8 cellular contexts compared by ENCODE assay signal in the genomic region with DNA sequence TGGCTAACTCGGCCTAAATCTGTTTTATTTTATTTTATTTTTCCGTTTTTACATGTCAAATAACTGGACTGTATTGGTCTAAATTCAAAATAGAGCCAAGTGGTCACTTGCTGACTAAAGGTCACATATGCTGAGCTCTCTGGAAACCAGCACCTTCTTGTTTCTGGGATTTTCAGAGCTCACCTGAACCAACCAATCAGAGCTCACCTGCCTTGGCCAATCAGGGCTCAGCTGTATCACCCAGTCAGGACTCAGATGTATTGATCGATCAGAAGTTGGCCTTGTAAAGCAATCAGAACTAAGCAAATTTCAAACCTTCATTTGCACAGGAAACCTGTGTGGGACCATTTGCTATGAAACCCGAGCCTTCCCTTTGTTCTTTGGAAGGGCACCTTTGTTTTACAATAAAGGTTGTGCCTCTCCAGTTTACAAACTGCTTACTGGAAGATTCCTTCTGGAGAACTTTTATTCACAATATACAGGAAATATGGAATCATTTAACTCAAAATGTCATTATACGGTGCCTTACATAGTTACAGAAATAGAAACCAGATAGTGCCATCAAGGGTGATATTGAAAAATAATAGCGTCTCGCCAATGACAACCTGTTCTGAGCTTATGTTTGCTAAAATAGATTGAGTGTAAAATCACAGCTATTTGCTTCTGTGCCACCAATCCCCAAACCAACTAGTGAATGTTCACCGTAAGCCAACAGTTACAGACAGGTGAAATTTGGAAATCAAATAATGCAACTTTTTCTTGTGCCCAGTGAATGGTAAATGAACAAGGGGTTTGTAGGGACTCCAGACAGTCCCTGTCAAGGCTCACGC. TPM values are rescaled to one million over a fixed set of nuclear protein-coding genes. Genes with fewer than 3 reads are reported as not detected.
DNase-seq lines count a peak whose midpoint lies in the region; ATAC-seq, FAIRE-seq and TF ChIP-seq lines count a peak whose summit lies in the region.

No MANE protein-coding gene starts in this region.

- POLR2A ChIA-PET in activated CD4-positive, alpha-beta T cell treated with anti-CD3 and anti-CD28 coated beads for 36 hours (lab: Charles Lee): interaction anchor here (0.6 to 4.0 kb wide), 2 partner anchors 18 to 72 kb away, joined by 3 to 22 read pairs; a partner anchor contains a TSS
- POLR2A ChIA-PET in RWPE1 (lab: Yijun Ruan, JAX; ENCODE audit: low non-redundant PET): no interaction called here

- H3K79me2 ChIP-seq in hepatocyte: peaks cover 14% of the 10 kb centered on the region

- DNase-seq in activated CD4-positive, alpha-beta T cell treated with anti-CD3 and anti-CD28 coated beads for 36 hours: peak; percentile 61
- DNase-seq in activated CD4-positive, alpha-beta T cell treated with anti-CD3 and anti-CD28 coated beads, Interleukin-2, amount 50 U/mL, for 1 hour: no peak
- no peak for DNase-seq in RWPE1 (ENCODE audit: low spot score)
- no peak for DNase-seq in hepatocyte (ENCODE audit: low spot score)
- DNase-seq in spleen: no peak
- DNase-seq in H54 (ENCODE audit: insufficient read length, low spot score): no peak

- H3K27me3 ChIP-seq in hepatocyte: no peaks in the 10 kb centered on the region
- H3K27me3 ChIP-seq in spleen (replicated peaks in 1 of 7): peaks cover 0 to 20% (median 6%) of the 10 kb centered on the region in 7 donors

- peak overlapping the region; percentile 82 for H3K4me3 Mint-ChIP-seq in activated CD4-positive, alpha-beta T cell treated with anti-CD3 and anti-CD28 coated beads for 36 hours

- no peaks in the 10 kb centered on the region for H3K9me3 Mint-ChIP-seq in activated CD4-positive, alpha-beta T cell treated with anti-CD3 and anti-CD28 coated beads for 36 hours (ENCODE audit: low read depth)

- peak overlapping the region; percentile 94 for H2AFZ ChIP-seq in hepatocyte

- H3K27ac Mint-ChIP-seq in activated CD4-positive, alpha-beta T cell treated with anti-CD3 and anti-CD28 coated beads for 36 hours: peak overlapping the region; percentile 48

- WGBS in hepatocyte (ENCODE audit: low lambda C conversion rate, missing lambda C conversion rate): 53% methylated on average over 9 of the region's 9 CpGs
- 62 to 69% (median 67%) methylated on average over 9 of the region's 9 CpGs for WGBS in spleen, 5 donors

- CTCF ChIA-PET in activated CD4-positive, alpha-beta T cell treated with anti-CD3 and anti-CD28 coated beads for 36 hours (lab: Charles Lee): interaction anchor here (0.6 to 5.1 kb wide), 11 partner anchors 8 to 76 kb away, joined by 3 to 79 read pairs (median 5); a partner anchor contains a TSS
- CTCF ChIA-PET in RWPE1 (lab: Yijun Ruan, JAX): interaction anchor here (0.6 to 1.5 kb wide), 2 partner anchors 18 to 303 kb away, joined by 3 read pairs; no protein-coding TSS in a partner anchor

- TF ChIP-seq POLR2A in spleen (IDR thresholded peaks at IDR 0.05): no peak
- TF ChIP-seq POLR2A in H54 (IDR thresholded peaks at IDR 0.05; ENCODE audit: low read depth, low read length): no peak

- H3K4me2 ChIP-seq in hepatocyte: peak overlapping the region; percentile 97

- H3K4me3 ChIP-seq in hepatocyte (peak overlapping the region; percentile 79), spleen (peak overlapping the region in 7 of 8 donors; percentile 48 to 86 (median 55))

- TF ChIP-seq CTCF in RWPE1 (conservative IDR thresholded peaks at IDR 0.05; ENCODE audit: low read depth): no peak
- no peak for TF ChIP-seq CTCF in hepatocyte (IDR thresholded peaks at IDR 0.05; ENCODE audit: poor library complexity)
- TF ChIP-seq CTCF in spleen (IDR thresholded peaks at IDR 0.05 in 8 of 11, conservative IDR thresholded peaks at IDR 0.05 in 3 of 11): no peak

- peaks cover 24% of the 10 kb centered on the region for H3K4me1 ChIP-seq in hepatocyte (ENCODE audit: insufficient read depth)
- peaks cover 4 to 30% (median 21%) of the 10 kb centered on the region in 6 donors for H3K4me1 ChIP-seq in spleen

- no peaks in the 10 kb centered on the region for H4K20me1 ChIP-seq in hepatocyte (ENCODE audit: insufficient read depth, poor library complexity, severe bottlenecking)

- peak; percentile 42 for ATAC-seq in activated CD4-positive, alpha-beta T cell treated with anti-CD3 and anti-CD28 coated beads for 36 hours
- ATAC-seq in HG03135 (IDR thresholded peaks at IDR 0.05; ENCODE audit: unreplicated experiment) (no peak), HG03095 (IDR thresholded peaks at IDR 0.05; ENCODE audit: unreplicated experiment) (no peak)

- H3K27ac ChIP-seq in RWPE1: peak overlapping the region; percentile 81
- peak overlapping the region; percentile 93 for H3K27ac ChIP-seq in hepatocyte
- H3K27ac ChIP-seq in spleen: peak overlapping the region in 7 of 8 donors; percentile 13 to 82 (median 44)

- no peaks in the 10 kb centered on the region for H3K9me2 ChIP-seq in hepatocyte (replicated peaks; ENCODE audit: insufficient read depth)

- FAIRE-seq in H54 (lab: Jason Lieb, UNC): no peak

- H3K27me3 Mint-ChIP-seq in activated CD4-positive, alpha-beta T cell treated with anti-CD3 and anti-CD28 coated beads for 36 hours: no peaks in the 10 kb centered on the region

- H3K36me3 Mint-ChIP-seq in activated CD4-positive, alpha-beta T cell treated with anti-CD3 and anti-CD28 coated beads for 36 hours (ENCODE audit: low read depth): no peaks in the 10 kb centered on the region

- H3K9me3 ChIP-seq in hepatocyte (ENCODE audit: low read depth): no peaks in the 10 kb centered on the region
- H3K9me3 ChIP-seq in spleen: no peaks in the 10 kb centered on the region

- peaks cover 22% of the 10 kb centered on the region for H3K4me1 Mint-ChIP-seq in activated CD4-positive, alpha-beta T cell treated with anti-CD3 and anti-CD28 coated beads for 36 hours

- intact Hi-C loops in activated CD4-positive, alpha-beta T cell treated with anti-CD3 and anti-CD28 coated beads for 36 hours (cut with DNase I, micrococcal nuclease): loop anchor here (1.0 to 2.0 kb wide), 3 partner anchors 17 to 18 kb away; a partner anchor contains a TSS
- intact Hi-C loops in spleen (cut with DNase I; ENCODE audit: low total_unique reads): no loop called here

- H3K36me3 ChIP-seq in hepatocyte (replicated peaks; ENCODE audit: insufficient read depth, low read depth): no peaks in the 10 kb centered on the region
- H3K36me3 ChIP-seq in spleen: no peaks in the 10 kb centered on the region

RNA-seq across cellular contexts. Expression of a gene that starts 17.3 kb away (rescaled TPM):
- 100 to 1,000 TPM; 232 to 274 TPM for total RNA-seq in activated CD4-positive, alpha-beta T cell treated with anti-CD3 and anti-CD28 coated beads for 36 hours
- total RNA-seq in hepatocyte (22.6 and 26.5 TPM in 2 replicates), spleen (100 to 1,000 TPM in 4 of 7 donors, 10 to 100 TPM in 3; 73.1 to 154 (median 106) TPM)
- polyA plus RNA-seq in hepatocyte (11.5 and 15.1 TPM in 2 replicates), spleen (10 to 100 TPM; 43.9 to 75.8 (median 74.3) TPM)

RNA-seq across cellular contexts. Expression of a gene that starts 29.1 kb away (rescaled TPM):
- 1 to 10 TPM; 4.6 to 4.8 TPM for total RNA-seq in activated CD4-positive, alpha-beta T cell treated with anti-CD3 and anti-CD28 coated beads for 36 hours
- total RNA-seq in hepatocyte: 3.1 and 4.3 TPM in 2 replicates
- polyA plus RNA-seq in hepatocyte: 4.5 and 7.3 TPM in 2 replicates
- total RNA-seq in spleen: 10 to 100 TPM in 6 of 7 donors, 1 to 10 TPM in 1; 6.3 to 53.9 (median 21.2) TPM
- 10 to 100 TPM in 1 of 3 donors, 1 to 10 TPM in 2; 1.9 to 11.1 (median 5.9) TPM for polyA plus RNA-seq in spleen
